20 cellular contexts compared by ENCODE assay signal in genomic region chr6:56775498-56776166, GRCh38.
DNase-seq lines count a peak whose midpoint lies in the region; ATAC-seq, FAIRE-seq and TF ChIP-seq lines count a peak whose summit lies in the region.
"Had no signal": no experiment of that assay in that cellular context is flagged by ENCODE, and none has a peak within 500 bp of the region (broad histone marks: within the 10 kb centered on the region; RNA-seq: fewer than 3 reads in every experiment).

No MANE protein-coding gene starts in this region.

- ATAC-seq in T-helper 17 cell (no peak), HG02623 (IDR thresholded peaks at IDR 0.05; ENCODE audit: unreplicated experiment) (no peak)
- ATAC-seq: A549, GM12878, K562 had no signal

- H3K27ac ChIP-seq in iPS-18a (ENCODE audit: low read length): peak overlapping the region; percentile 76
- H3K27ac ChIP-seq in A673 (ENCODE audit: low read depth, low read length, poor library complexity, severe bottlenecking): no peak overlapping the region
- H3K27ac ChIP-seq: A549, PC-9, SJSA1 had no signal

- H3K36me3 Mint-ChIP-seq in T-helper 17 cell (ENCODE audit: low read depth): no peaks in the 10 kb centered on the region

- H3K4me3 ChIP-seq in NT2/D1 (ENCODE audit: insufficient read length, low read depth) (no peak overlapping the region), iPS-18a (ENCODE audit: low read length) (peak overlapping the region; percentile 34), A673 (ENCODE audit: low read depth, low read length, poor library complexity, severe bottlenecking) (no peak overlapping the region)
- H3K4me3 ChIP-seq: A549, GM12878, K562, PC-9, SJSA1 had no signal

- intact Hi-C loops in A673 (cut with micrococcal nuclease; ENCODE audit: unreplicated experiment): no loop called here

- H3K27ac Mint-ChIP-seq in T-helper 17 cell: no peak overlapping the region

- H3K9ac ChIP-seq in NT2/D1 (ENCODE audit: insufficient read length, low read depth) (no peak overlapping the region), iPS-18a (ENCODE audit: low read length) (peak overlapping the region; percentile 11)

- H3K9me3 ChIP-seq in NT2/D1 (ENCODE audit: insufficient read depth, low read length) (no peaks in the 10 kb centered on the region), iPS-18a (ENCODE audit: control insufficient read depth, low read depth, low read length) (no peaks in the 10 kb centered on the region), A673 (ENCODE audit: low read depth, low read length, poor library complexity, severe bottlenecking) (no peaks in the 10 kb centered on the region), T-helper 17 cell (ENCODE audit: control insufficient read depth, low read length, poor library complexity, severe bottlenecking) (no peaks in the 10 kb centered on the region)
- H3K9me3 ChIP-seq: A549, SJSA1 had no signal

- H3K27me3 ChIP-seq in NT2/D1 (ENCODE audit: insufficient read depth, insufficient read length): no peaks in the 10 kb centered on the region
- no peaks in the 10 kb centered on the region for H3K27me3 ChIP-seq in iPS-18a (ENCODE audit: control insufficient read depth, insufficient read depth, low read length)
- no peaks in the 10 kb centered on the region for H3K27me3 ChIP-seq in A673 (replicated peaks; ENCODE audit: insufficient read depth, low read depth, low read length, poor library complexity)
- H3K27me3 ChIP-seq: SJSA1 had no signal

- FAIRE-seq in H54 (lab: Jason Lieb, UNC): peak; percentile 48
- FAIRE-seq: A549, GM12878, K562 had no signal

- no peak for TF ChIP-seq CTCF in A673 (conservative IDR thresholded peaks at IDR 0.05; ENCODE audit: low read depth, low read length)

- POLR2A ChIA-PET in A673 (lab: Charles Lee; ENCODE audit: low non-redundant PET): no interaction called here

- H3K4me3 Mint-ChIP-seq in T-helper 17 cell: no peak overlapping the region

- no TSS peak for BruUV-seq in A673 (replicated peaks; lab: Mats Ljungman, UMichigan)

- DNase-seq in H54 (ENCODE audit: insufficient read length, low spot score) (no peak), NT2/D1 (ENCODE audit: low read depth, low spot score) (peak; percentile 60), putamen (ENCODE audit: low spot score) (peak; percentile 57), A673 (ENCODE audit: low spot score) (no peak), T-helper 17 cell (no peak)
- DNase-seq: C1 segment of cervical spinal cord, DND-41, HCEC 1CT, MV-4-11, NCI-H1417, NCI-H2029, NCI-H2171, NCI-H774, PC-9 had no signal

- no peaks in the 10 kb centered on the region for H3K27me3 Mint-ChIP-seq in T-helper 17 cell

- CTCF ChIA-PET in A673 (lab: Charles Lee): no interaction called here

- TF ChIP-seq POLR2A in H54 (IDR thresholded peaks at IDR 0.05; ENCODE audit: low read depth, low read length): no peak

- H3K4me1 Mint-ChIP-seq in T-helper 17 cell: peaks cover 2% of the 10 kb centered on the region

- H3K4me1 ChIP-seq in NT2/D1 (ENCODE audit: insufficient read depth, insufficient read length) (no peaks in the 10 kb centered on the region), iPS-18a (ENCODE audit: control insufficient read depth, low read depth, low read length) (peaks cover 33% of the 10 kb centered on the region), A673 (ENCODE audit: insufficient read depth, low read length, poor library complexity, severe bottlenecking) (peaks cover 7% of the 10 kb centered on the region)

- H3K36me3 ChIP-seq in NT2/D1 (ENCODE audit: insufficient read depth, insufficient read length, low read length) (no peaks in the 10 kb centered on the region), iPS-18a (ENCODE audit: control insufficient read depth, low read depth, low read length) (no peaks in the 10 kb centered on the region), A673 (ENCODE audit: insufficient read depth, low read length, poor library complexity, severe bottlenecking) (no peaks in the 10 kb centered on the region)

Comparison
In these comparisons a context has a peak if more than half of its experiments do, and no peak if none do; other contexts are left out.
1. DNase-seq: peak in NT2/D1 (single experiment) and putamen (single experiment); none in H54 (single experiment), A673 (single experiment) and T-helper 17 cell (0 of 3).